ENCODE assay signal across 8 cellular contexts in genomic region chr22:40036591-40037225, GRCh38. TPM values are rescaled to one million over a fixed set of nuclear protein-coding genes. Genes with fewer than 3 reads are reported as not detected.
DNase-seq lines count a peak whose midpoint lies in the region; ATAC-seq, FAIRE-seq and TF ChIP-seq lines count a peak whose summit lies in the region.

No MANE protein-coding gene starts in this region.

- FAIRE-seq in small intestine (lab: Jason Lieb, UNC): no peak

- peak; percentile 93 for TF ChIP-seq CTCF in GM12864 (IDR thresholded peaks at IDR 0.05; ENCODE audit: low read depth, low read length, missing control alignments)

- WGBS in small intestine, 3 donors: 24 to 32% (median 31%) methylated on average over 13 of the region's 13 CpGs

- DNase-seq in GM12864 (ENCODE audit: low read depth) (peak; percentile 53), NCI-H1048 (lab: John Stamatoyannopoulos, UW) (peak; percentile 33), SW480 (ENCODE audit: low spot score) (peak; percentile 58), astrocyte of the hippocampus (ENCODE audit: low read depth, low spot score) (peak; percentile 82), hypothalamus (lab: John Stamatoyannopoulos, UW) (peak in 35 of 51 donors; percentile 7 to 63 (median 30)), small intestine (peak; percentile 59)

- ATAC-seq in GM21515 (IDR thresholded peaks at IDR 0.05; ENCODE audit: unreplicated experiment): no peak
- no peak for ATAC-seq in HG03095 (IDR thresholded peaks at IDR 0.05; ENCODE audit: unreplicated experiment)

- H3K4me1 ChIP-seq in small intestine (ENCODE audit: control insufficient read depth in 2 of 2, insufficient read depth in 1 of 2, low read depth in 1 of 2, low read length in 1 of 2): no peaks in the 10 kb centered on the region

- H3K27me3 ChIP-seq in small intestine (ENCODE audit: control insufficient read depth in 2 of 2, insufficient read depth in 2 of 2, low read length in 2 of 2): no peaks in the 10 kb centered on the region

- no peaks in the 10 kb centered on the region for H3K36me3 ChIP-seq in small intestine (ENCODE audit: control insufficient read depth in 2 of 2, insufficient read depth in 2 of 2, low read length in 2 of 2)

- H3K9me3 ChIP-seq in small intestine (ENCODE audit: control insufficient read depth, low read depth): no peaks in the 10 kb centered on the region

- H3K4me3 ChIP-seq in GM12864 (ENCODE audit: low read depth, low read length) (no peak overlapping the region), small intestine (ENCODE audit: low read depth in 1 of 2, low read length in 2 of 2) (no peak overlapping the region)

- no peak overlapping the region for H3K27ac ChIP-seq in small intestine (ENCODE audit: low read depth in 1 of 2, low read length in 1 of 2)

RNA-seq across cellular contexts. Expression of gene FAM83F, which starts 42.0 kb away (rescaled TPM):
- 10 to 100 TPM in 2 of 3 donors, 1 to 10 TPM in 1; 8.5 to 17.4 (median 10.5) TPM for polyA plus RNA-seq in small intestine

Comparison
In these comparisons a context has a peak if more than half of its experiments do, and no peak if none do; other contexts are left out.
1. DNase-seq: peak in every context shown above with its lines; median percentile 82 in astrocyte of the hippocampus; 59 in small intestine; 58 in SW480; 53 in GM12864; 33 in NCI-H1048; 30 in hypothalamus.